In the genomic region with DNA sequence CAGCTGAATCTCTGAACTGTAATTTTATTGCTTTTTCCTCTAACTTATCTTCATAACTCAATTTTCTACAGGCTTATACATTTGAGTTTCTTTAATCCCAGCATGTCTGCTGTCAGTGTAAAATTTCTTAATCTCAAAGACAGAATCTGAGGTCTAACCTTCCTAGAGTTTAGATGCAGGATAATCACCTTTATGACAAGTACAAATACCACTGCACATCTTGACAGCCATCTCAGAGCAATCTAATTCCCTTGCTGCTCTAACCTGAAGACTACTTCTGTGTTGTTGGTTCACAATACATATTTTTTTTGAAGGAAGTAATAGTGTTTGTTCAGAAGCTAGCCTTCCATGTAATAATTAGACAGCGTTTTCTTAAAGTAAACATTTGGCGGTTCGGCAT, we compare ENCODE assay signal across 1 cellular context.
"Had no signal": no experiment of that assay in that cellular context is flagged by ENCODE, and none has a peak within 500 bp of the region (broad histone marks: within the 10 kb centered on the region; RNA-seq: fewer than 3 reads in every experiment).

No MANE protein-coding gene starts in this region.

- H3K27me3 ChIP-seq: MG63 had no signal

- H3K4me3 ChIP-seq: MG63 had no signal

- H3K9me3 ChIP-seq: MG63 had no signal

- H3K36me3 ChIP-seq: MG63 had no signal
